1 cellular context compared by ENCODE assay signal in genomic region chr2:86037141-86037794, GRCh38.
TF ChIP-seq lines count a peak whose summit lies in the region.

No MANE protein-coding gene starts in this region.

TF ChIP-seq in GM23338, 12 proteins besides CTCF, POLR2A, EP300 and RAD21 (continued from another document):
- TF ChIP-seq REST (IDR thresholded peaks at IDR 0.05; ENCODE audit: unreplicated experiment), result no peak
- no peak for TF ChIP-seq CREB1 (CRISPR knock-in tag; IDR thresholded peaks at IDR 0.05; ENCODE audit: low read depth)
- no peak for TF ChIP-seq STAT1 (IDR thresholded peaks at IDR 0.05; ENCODE audit: unreplicated experiment)
TF ChIP-seq in GM23338: peak in this region for 0.
